ENCODE assay signal across 6 cellular contexts in the genomic region with DNA sequence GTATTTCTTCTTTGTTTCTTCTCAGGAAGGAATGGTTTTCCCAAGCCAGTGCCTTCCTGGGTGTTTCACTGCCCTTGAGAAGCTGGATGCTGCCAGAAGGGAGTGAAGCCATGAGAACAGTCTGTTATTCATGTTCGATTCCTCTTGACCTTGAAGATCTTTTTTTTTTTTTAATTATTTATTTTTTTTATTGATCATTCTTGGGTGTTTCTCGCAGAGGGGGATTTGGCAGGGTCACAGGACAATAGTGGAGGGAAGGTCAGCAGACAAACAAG. TPM values are rescaled to one million over a fixed set of nuclear protein-coding genes. Genes with fewer than 3 reads are reported as not detected.
DNase-seq lines count a peak whose midpoint lies in the region; TF ChIP-seq lines count a peak whose summit lies in the region.
"Not testable (repeated sequence)": the region's sequence is repeated elsewhere in the genome, so short reads cannot be mapped to it uniquely, and the experiment has no call there.
"Had no signal": no experiment of that assay in that cellular context is flagged by ENCODE, and none has a peak within 500 bp of the region (broad histone marks: within the 10 kb centered on the region; RNA-seq: fewer than 3 reads in every experiment).

No MANE protein-coding gene starts in this region.

- not testable (repeated sequence) for H3K9me3 ChIP-seq in SK-N-MC (ENCODE audit: low read depth, low read length); testis; tibial nerve

- H3K27ac Mint-ChIP-seq in glutamatergic neuron (ENCODE audit: unreplicated experiment) (peak overlapping the region; percentile 87), nephron progenitor cell (peak overlapping the region; percentile 77)

- not testable (repeated sequence) for H3K4me1 Mint-ChIP-seq in glutamatergic neuron (ENCODE audit: low read depth, unreplicated experiment)
- peaks cover 32% of the 10 kb centered on the region for H3K4me1 Mint-ChIP-seq in nephron progenitor cell

- intact Hi-C loops in testis (cut with DNase I; ENCODE audit: low total_unique reads): not testable (repeated sequence)

- TF ChIP-seq POLR2A in testis (IDR thresholded peaks at IDR 0.05); tibial nerve (IDR thresholded peaks at IDR 0.05): not testable (repeated sequence)

- not testable (repeated sequence) for H3K36me3 ChIP-seq in SK-N-MC (ENCODE audit: insufficient read depth, low read length); testis (ENCODE audit: low read depth, missing control alignments)
- H3K36me3 ChIP-seq in tibial nerve: peaks cover 0 to 52% (median 3%) of the 10 kb centered on the region in 3 donors

- WGBS in testis, 2 donors: 21 to 42% methylated on average over 2 of the region's 2 CpGs
- 25 to 41% methylated on average over 2 of the region's 2 CpGs for WGBS in tibial nerve, 2 donors

- H3K27me3 Mint-ChIP-seq in glutamatergic neuron (ENCODE audit: unreplicated experiment); nephron progenitor cell (ENCODE audit: low read depth, poor library complexity): not testable (repeated sequence)

- TF ChIP-seq EP300 in tibial nerve (IDR thresholded peaks at IDR 0.05): peak in 1 of 2 donors; percentile 40

- H3K4me1 ChIP-seq in testis: peaks cover 36% of the 10 kb centered on the region
- peaks cover 0 to 37% (median 7%) of the 10 kb centered on the region in 4 donors for H3K4me1 ChIP-seq in tibial nerve

- DNase-seq in SK-N-MC (ENCODE audit: low read depth, low spot score); glutamatergic neuron; nephron progenitor cell; tibial nerve (ENCODE audit: low spot score in 2 of 2): not testable (repeated sequence)
- peak; percentile 82 for DNase-seq in testis

- not testable (repeated sequence) for H3K27me3 ChIP-seq in testis, tibial nerve

- not testable (repeated sequence) for H3K9ac ChIP-seq in SK-N-MC (ENCODE audit: insufficient read length)

- peaks cover 17% of the 10 kb centered on the region for H3K36me3 Mint-ChIP-seq in glutamatergic neuron (ENCODE audit: unreplicated experiment)
- peaks cover 47% of the 10 kb centered on the region for H3K36me3 Mint-ChIP-seq in nephron progenitor cell (ENCODE audit: low read depth)

- peak overlapping the region; percentile 19; the same call in 1 of the 2 replicates for H3K27ac ChIP-seq in SK-N-MC
- peak overlapping the region; percentile 75 to 85 for H3K27ac ChIP-seq in testis
- peak overlapping the region; percentile 8 to 75 (median 48) for H3K27ac ChIP-seq in tibial nerve

- H3K9me3 Mint-ChIP-seq in glutamatergic neuron (ENCODE audit: unreplicated experiment): peaks cover 15% of the 10 kb centered on the region
- peaks cover 27% of the 10 kb centered on the region for H3K9me3 Mint-ChIP-seq in nephron progenitor cell

- not testable (repeated sequence) for H3K4me3 ChIP-seq in SK-N-MC, testis, tibial nerve

- not testable (repeated sequence) for H3K4me3 Mint-ChIP-seq in glutamatergic neuron (ENCODE audit: unreplicated experiment); nephron progenitor cell

- TF ChIP-seq CTCF in glutamatergic neuron (IDR thresholded peaks at IDR 0.05; ENCODE audit: partially characterized antibody, unreplicated experiment); nephron progenitor cell (IDR thresholded peaks at IDR 0.05); testis (IDR thresholded peaks at IDR 0.05); tibial nerve (IDR thresholded peaks at IDR 0.05): not testable (repeated sequence)

RNA-seq across cellular contexts. Expression of a gene that starts 45.7 kb away (rescaled TPM):
- 19.4 TPM for total RNA-seq in glutamatergic neuron (ENCODE audit: unreplicated experiment)
- total RNA-seq in testis: 10 to 100 TPM; 12.8 to 22.4 TPM
- polyA plus RNA-seq in testis (ENCODE audit: insufficient read depth, low read depth, low replicate concordance): 14.4 TPM
- 10 to 100 TPM; 15.1 to 24.3 (median 18.7) TPM for total RNA-seq in tibial nerve
- total RNA-seq: A172 had no signal

Comparison
In these comparisons a context has a peak if more than half of its experiments do, and no peak if none do; other contexts are left out.
1. H3K27ac ChIP-seq: peak in every context shown above with its lines; median percentile 80 in testis; 48 in tibial nerve; 19 in SK-N-MC.